In genomic region chr9:33517373-33517772, GRCh38 we compare ENCODE assay signal across 9 cellular contexts. TPM values are rescaled to one million over a fixed set of nuclear protein-coding genes. Genes with fewer than 3 reads are reported as not detected.
DNase-seq lines count a peak whose midpoint lies in the region; ATAC-seq and TF ChIP-seq lines count a peak whose summit lies in the region.
"Had no signal": no experiment of that assay in that cellular context is flagged by ENCODE, and none has a peak within 500 bp of the region (broad histone marks: within the 10 kb centered on the region; RNA-seq: fewer than 3 reads in every experiment).

No MANE protein-coding gene starts in this region.

- peak; percentile 55 for TF ChIP-seq CTCF in WI38 (IDR thresholded peaks at IDR 0.05; ENCODE audit: low read depth, low read length)

- no peak overlapping the region for H3K4me3 ChIP-seq in WI38 (ENCODE audit: low read depth, low read length)
- H3K4me3 ChIP-seq: BLaER1 treated with 17β-estradiol and CSF1 and Interleukin-3, amounts not matched to agents 10 nM and 100 nM had no signal

- DNase-seq in NCI-H1092 treated with DMSO at 0.1 percent for 48 hours (lab: John Stamatoyannopoulos, UW): peak; percentile 39
- DNase-seq in NCI-H1092 (lab: John Stamatoyannopoulos, UW): no peak
- peak; percentile 68 for DNase-seq in LHCN-M2 (ENCODE audit: low read depth)
- DNase-seq in iris pigment epithelial cell (ENCODE audit: low read depth): peak; percentile 60
- DNase-seq in NK-92 treated with Interleukin-12 subunit alpha and Interleukin-12 subunit beta, amount 100 ng/mL, for 24 hours (lab: John Stamatoyannopoulos, UW): no peak
- no peak for DNase-seq in activated naive CD4-positive, alpha-beta T cell treated with anti-CD3 and anti-CD28 coated beads, Interleukin-2, amount 50 U/mL, for 16 hours

- no peak for ATAC-seq in GM18867 (IDR thresholded peaks at IDR 0.05; ENCODE audit: unreplicated experiment)

RNA-seq across cellular contexts. Expression of gene ANKRD18B, which starts 6.7 kb away (rescaled TPM):
- 6.0 and 7.9 TPM in 2 replicates for total RNA-seq in LHCN-M2 (2014; rRNA removed)
- 1.7 TPM for polyA plus RNA-seq in LHCN-M2 (2012)

RNA-seq across cellular contexts. Expression of gene NOL6, which starts 43.6 kb away (rescaled TPM):
- total RNA-seq in LHCN-M2 (2014; rRNA removed): 34.8 and 35.7 TPM in 2 replicates
- 28.1 TPM for polyA plus RNA-seq in LHCN-M2 (2012)

Comparison
In these comparisons a context has a peak if more than half of its experiments do, and no peak if none do; other contexts are left out.
1. DNase-seq: peak in NCI-H1092 treated with DMSO at 0.1 percent for 48 hours (single experiment), LHCN-M2 (single experiment) and iris pigment epithelial cell (single experiment); none in NCI-H1092 (single experiment), NK-92 treated with Interleukin-12 subunit alpha and Interleukin-12 subunit beta, amount 100 ng/mL, for 24 hours (single experiment) and activated naive CD4-positive, alpha-beta T cell treated with anti-CD3 and anti-CD28 coated beads, Interleukin-2, amount 50 U/mL, for 16 hours (single experiment).